Comparison of ENCODE assay signal across 28 cellular contexts in the genomic region with DNA sequence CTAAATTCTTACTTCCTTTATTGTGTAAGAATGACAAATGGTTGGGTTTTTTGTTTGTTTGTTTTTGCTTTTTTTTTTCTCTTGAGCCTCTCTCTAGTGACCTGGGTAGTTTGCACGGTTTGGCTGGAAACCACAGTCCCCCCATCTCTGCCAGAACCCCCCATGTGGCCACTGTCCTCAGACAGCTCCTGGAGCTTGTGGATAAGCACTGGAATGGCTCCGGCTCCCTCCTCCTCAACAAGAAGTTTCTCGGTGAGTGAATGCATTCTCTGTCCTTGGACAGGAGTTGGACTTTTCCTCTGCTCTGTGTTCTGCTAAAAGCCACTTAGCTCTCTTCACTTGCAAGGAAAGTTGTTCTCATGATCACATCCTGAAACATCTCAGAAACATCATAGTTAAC. TPM values are rescaled to one million over a fixed set of nuclear protein-coding genes. Genes with fewer than 3 reads are reported as not detected.
DNase-seq lines count a peak whose midpoint lies in the region; ATAC-seq and TF ChIP-seq lines count a peak whose summit lies in the region.
"Had no signal": no experiment of that assay in that cellular context is flagged by ENCODE, and none has a peak within 500 bp of the region (broad histone marks: within the 10 kb centered on the region; RNA-seq: fewer than 3 reads in every experiment).

No MANE protein-coding gene starts in this region.

- POLR2A ChIA-PET in IMR-90 (lab: Charles Lee; ENCODE audit: unreplicated experiment): no interaction called here

- H3K18ac ChIP-seq in IMR-90 (ENCODE audit: low read depth, low read length) (no peak overlapping the region), trophoblast cell (ENCODE audit: low read length) (no peak overlapping the region)

- peak; percentile 29; the same call in 1 of the 2 replicates for ATAC-seq in IMR-90 (ENCODE audit: low read depth)
- ATAC-seq in body of pancreas: peak; percentile 9
- ATAC-seq in lower lobe of right lung: no peak

- H2BK15ac ChIP-seq in IMR-90 (ENCODE audit: low read depth, low read length): no peak overlapping the region

- no peak overlapping the region for H4K5ac ChIP-seq in IMR-90 (ENCODE audit: low read depth, low read length)

- H2AFZ ChIP-seq in IMR-90 (replicated peaks; ENCODE audit: low read length, poor library complexity) (no peak overlapping the region), trophoblast cell (ENCODE audit: insufficient read depth, low read length, poor library complexity) (peak overlapping the region; percentile 54)

- H3K9me1 ChIP-seq in IMR-90 (ENCODE audit: insufficient read depth, low read length): peaks cover 7% of the 10 kb centered on the region

- H3K36me3 ChIP-seq in IMR-90 (ENCODE audit: control insufficient read depth, insufficient read depth, low read length) (no peaks in the 10 kb centered on the region), body of pancreas (replicated peaks in 1 of 2; ENCODE audit: insufficient read depth in 1 of 2, low read depth in 2 of 2) (no peaks in the 10 kb centered on the region), trophoblast cell (ENCODE audit: control insufficient read depth in 1 of 2, insufficient read depth in 2 of 2, low read length in 2 of 2) (no peaks in the 10 kb centered on the region), endodermal cell (ENCODE audit: control insufficient read depth, insufficient read depth, low read length) (no peaks in the 10 kb centered on the region), lower lobe of right lung (no peaks in the 10 kb centered on the region)

- H2AK5ac ChIP-seq in IMR-90 (ENCODE audit: low read depth, low read length) (no peak overlapping the region), trophoblast cell (ENCODE audit: low read length) (no peak overlapping the region)

- no peak overlapping the region for H3K4me3 Mint-ChIP-seq in endodermal cell
- H3K4me3 Mint-ChIP-seq: CD4-positive, alpha-beta memory T cell had no signal

- WGBS in IMR-90 (ENCODE audit: extremely low coverage in 2 of 2, insufficient read length in 1 of 2), 2 experiments: 20% methylated on average over 1 of the region's 3 CpGs; no CpG with 5 or more reads in 1 of the 2 experiments
- WGBS in body of pancreas, 2 donors: 31 to 36% methylated on average over 3 of the region's 3 CpGs
- WGBS in trophoblast cell (ENCODE audit: extremely low coverage, insufficient coverage, insufficient read length): no CpG with 5 or more reads among the region's 3 CpGs
- WGBS in endodermal cell (ENCODE audit: insufficient coverage in 1 of 2, insufficient read length in 1 of 2), 2 experiments: 79 to 85% methylated on average over 3 of the region's 3 CpGs

- H3K4me2 ChIP-seq in IMR-90 (ENCODE audit: low read depth, low read length) (no peak overlapping the region), trophoblast cell (ENCODE audit: low read length) (no peak overlapping the region)

- H4K12ac ChIP-seq in trophoblast cell (ENCODE audit: low read depth, low read length): no peak overlapping the region

- CTCF ChIA-PET in IMR-90 (lab: Yijun Ruan, JAX): interaction anchor here (1.1 kb wide), 1 partner anchor 42 kb away, joined by 3 read pairs; no protein-coding TSS in a partner anchor

- no peak overlapping the region for H4K91ac ChIP-seq in IMR-90 (ENCODE audit: insufficient read depth, low read depth, low read length)
- H4K91ac ChIP-seq in trophoblast cell (ENCODE audit: low read depth, low read length): no peak overlapping the region

- H3K36me3 Mint-ChIP-seq in endodermal cell (ENCODE audit: low read depth): no peaks in the 10 kb centered on the region
- H3K36me3 Mint-ChIP-seq: CD4-positive, alpha-beta memory T cell had no signal

- BruUV-seq in IMR-90 (replicated peaks; lab: Mats Ljungman, UMichigan): no TSS peak

- H3K27me3 ChIP-seq in IMR-90 (ENCODE audit: control insufficient read depth, insufficient read depth, low read length) (peaks cover 10% of the 10 kb centered on the region), body of pancreas (no peaks in the 10 kb centered on the region), trophoblast cell (ENCODE audit: insufficient read depth, low read length) (no peaks in the 10 kb centered on the region), endodermal cell (ENCODE audit: control insufficient read depth, insufficient read depth, low read length, poor library complexity, severe bottlenecking) (peaks cover 10% of the 10 kb centered on the region), lower lobe of right lung (ENCODE audit: low read depth) (no peaks in the 10 kb centered on the region)

- dilution Hi-C loops in IMR-90 (cut with HindIII; ENCODE audit: low sequenced_read_pairs, unreplicated experiment): no loop called here

- intact Hi-C loops in IMR-90 (cut with micrococcal nuclease): no loop called here
- intact Hi-C loops in body of pancreas (cut with DNase I): no loop called here
- intact Hi-C loops in lower lobe of right lung (cut with DNase I): no loop called here

- H4K20me1 ChIP-seq in IMR-90 (ENCODE audit: insufficient read depth, low read length): no peaks in the 10 kb centered on the region

- H3K4me1 Mint-ChIP-seq in endodermal cell: no peaks in the 10 kb centered on the region
- H3K4me1 Mint-ChIP-seq: CD4-positive, alpha-beta memory T cell had no signal

- no peak overlapping the region for H3K9ac ChIP-seq in IMR-90 (ENCODE audit: low read depth, low read length)
- no peak overlapping the region for H3K9ac ChIP-seq in trophoblast cell (ENCODE audit: low read length)
- no peak overlapping the region for H3K9ac ChIP-seq in endodermal cell (ENCODE audit: extremely low read depth, low read length, poor library complexity, severe bottlenecking)

- no peak overlapping the region for H2BK120ac ChIP-seq in IMR-90 (ENCODE audit: low read depth, low read length)
- H2BK120ac ChIP-seq in trophoblast cell (ENCODE audit: insufficient read depth, low read length, poor library complexity): no peak overlapping the region

- H3K79me1 ChIP-seq in IMR-90 (ENCODE audit: low read depth in 1 of 2, low read length in 2 of 2) (no peaks in the 10 kb centered on the region), trophoblast cell (ENCODE audit: low read length) (no peaks in the 10 kb centered on the region)

- H3K23ac ChIP-seq in IMR-90 (ENCODE audit: low read depth, low read length) (no peak overlapping the region), trophoblast cell (ENCODE audit: low read length) (no peak overlapping the region)

- H3K4me3 ChIP-seq in IMR-90 (ENCODE audit: insufficient read depth, low read depth, low read length) (no peak overlapping the region), body of pancreas (no peak overlapping the region), trophoblast cell (ENCODE audit: low read depth, low read length) (no peak overlapping the region), endodermal cell (ENCODE audit: low read length) (no peak overlapping the region), lower lobe of right lung (no peak overlapping the region)
- H3K4me3 ChIP-seq: SK-N-MC had no signal

- no peaks in the 10 kb centered on the region for H3K9me3 Mint-ChIP-seq in endodermal cell
- H3K9me3 Mint-ChIP-seq: CD4-positive, alpha-beta memory T cell had no signal

- H3K4ac ChIP-seq in IMR-90 (ENCODE audit: low read depth, low read length) (no peak overlapping the region), trophoblast cell (ENCODE audit: low read depth, low read length) (no peak overlapping the region)

- H3K27ac ChIP-seq in IMR-90 (ENCODE audit: insufficient read depth, low read length) (no peak overlapping the region), body of pancreas (peak overlapping the region in 1 of 4 donors; percentile 15), trophoblast cell (ENCODE audit: low read depth, low read length) (no peak overlapping the region), endodermal cell (ENCODE audit: low read depth, low read length) (no peak overlapping the region), lower lobe of right lung (no peak overlapping the region)
- H3K27ac ChIP-seq: SK-N-MC had no signal

- H4K8ac ChIP-seq in IMR-90 (ENCODE audit: low read depth in 2 of 2, low read length in 2 of 2) (no peak overlapping the region), trophoblast cell (ENCODE audit: low read depth, low read length) (no peak overlapping the region)

- H3K4me1 ChIP-seq in IMR-90 (ENCODE audit: control insufficient read depth, insufficient read depth, low read length): peaks cover 12% of the 10 kb centered on the region
- H3K4me1 ChIP-seq in body of pancreas: no peaks in the 10 kb centered on the region
- no peaks in the 10 kb centered on the region for H3K4me1 ChIP-seq in trophoblast cell (ENCODE audit: control insufficient read depth in 1 of 2, insufficient read depth in 2 of 2, low read length in 2 of 2)
- H3K4me1 ChIP-seq in endodermal cell (ENCODE audit: control insufficient read depth, insufficient read depth, low read length): no peaks in the 10 kb centered on the region
- no peaks in the 10 kb centered on the region for H3K4me1 ChIP-seq in lower lobe of right lung

- TF ChIP-seq POLR2A in IMR-90 (IDR thresholded peaks at IDR 0.05; ENCODE audit: low read depth, low read length) (no peak), body of pancreas (IDR thresholded peaks at IDR 0.05) (no peak)

- H3K56ac ChIP-seq in IMR-90 (ENCODE audit: extremely low read depth, insufficient read depth, low read length): no peak overlapping the region

- H3K14ac ChIP-seq in IMR-90 (replicated peaks; ENCODE audit: low read depth, low read length): no peak overlapping the region; the same call in 1 of the 2 replicates
- H3K14ac ChIP-seq in trophoblast cell (ENCODE audit: low read length): no peak overlapping the region

- no peaks in the 10 kb centered on the region for H3K79me2 ChIP-seq in trophoblast cell (ENCODE audit: control insufficient read depth, insufficient read depth, low read length, poor library complexity)

- H3K9me3 ChIP-seq in IMR-90 (ENCODE audit: control insufficient read depth, insufficient read depth, low read length) (no peaks in the 10 kb centered on the region), body of pancreas (no peaks in the 10 kb centered on the region), trophoblast cell (ENCODE audit: insufficient read depth, low read depth, low read length) (no peaks in the 10 kb centered on the region), endodermal cell (ENCODE audit: control insufficient read depth, low read length) (no peaks in the 10 kb centered on the region), lower lobe of right lung (no peaks in the 10 kb centered on the region)

- no peak overlapping the region for H3K27ac Mint-ChIP-seq in endodermal cell
- H3K27ac Mint-ChIP-seq: CD4-positive, alpha-beta memory T cell had no signal

- in situ Hi-C loops in IMR-90 (cut with MboI; ENCODE audit: low sequenced_read_pairs): no loop called here

- no peak overlapping the region for H2BK20ac ChIP-seq in IMR-90 (ENCODE audit: low read depth, low read length)

- no peak overlapping the region for H2BK12ac ChIP-seq in trophoblast cell (ENCODE audit: low read length)

- TF ChIP-seq CTCF in IMR-90 (conservative IDR thresholded peaks at IDR 0.05; ENCODE audit: low read depth, low read length) (no peak), body of pancreas (IDR thresholded peaks at IDR 0.05) (no peak), endodermal cell (conservative IDR thresholded peaks at IDR 0.05) (no peak), lower lobe of right lung (IDR thresholded peaks at IDR 0.05) (no peak)

- H2BK5ac ChIP-seq in IMR-90 (ENCODE audit: low read depth, low read length, poor library complexity, severe bottlenecking) (no peak overlapping the region), trophoblast cell (ENCODE audit: low read depth, low read length, poor library complexity) (no peak overlapping the region)

- H3K27me3 Mint-ChIP-seq in endodermal cell (ENCODE audit: insufficient read depth): peaks cover 15% of the 10 kb centered on the region

- DNase-seq in CD1c-positive myeloid dendritic cell (ENCODE audit: extremely low spot score) (peak; percentile 42), IMR-90 (no peak), body of pancreas (no peak), trophoblast cell (no peak), NCI-H1105 (lab: John Stamatoyannopoulos, UW) (no peak), NCI-H82 treated with DMSO at 0.1 percent for 48 hours (lab: John Stamatoyannopoulos, UW; ENCODE audit: unreplicated experiment) (no peak), endodermal cell (no peak), lower lobe of right lung (no peak)
- DNase-seq: CD4-positive, alpha-beta memory T cell; COR-L47; DMS53; H7; KBM-7; NCI-H1092; NCI-H1436; NCI-H187; NCI-H2081 treated with DMSO at 0.1 percent for 48 hours; NCI-H446 treated with DMSO at 0.1 percent for 48 hours; NCI-H526; NCI-H82; SIG-M5 had no signal

- no peak for TF ChIP-seq RAD21 in IMR-90 (IDR thresholded peaks at IDR 0.05; ENCODE audit: low read length)

- no peak overlapping the region for H2AK9ac ChIP-seq in IMR-90 (replicated peaks; ENCODE audit: low read depth, low read length, poor library complexity)

RNA-seq across cellular contexts. Expression of a gene that starts 18.1 kb away (rescaled TPM):
- 0.54 and 0.56 TPM in 2 replicates for total RNA-seq in IMR-90 (2012; rRNA removed)
- 2.2 and 2.4 TPM in 2 replicates for polyA plus RNA-seq in IMR-90 (2012; rRNA removed)
- polyA plus RNA-seq in IMR-90 (2012; cell fraction: cytosol; rRNA removed): 2.0 and 3.4 TPM in 2 replicates
- polyA plus RNA-seq in IMR-90 (2012; cell fraction: nucleus; rRNA removed; ENCODE audit: low replicate concordance): 1.8 and 2.4 TPM in 2 replicates
- total RNA-seq in body of pancreas: 10 to 100 TPM; 11.2 to 30.0 TPM
- polyA plus RNA-seq in trophoblast cell (2013): 2.7 TPM in 2 replicates
- total RNA-seq in endodermal cell: under 1 TPM; 0.64 to 0.73 TPM
- 29.7 TPM for polyA plus RNA-seq in endodermal cell (2013, experiment 1 of 2)
- polyA plus RNA-seq in endodermal cell (2013, experiment 2 of 2): 19.5 TPM
- 123 TPM for total RNA-seq in lower lobe of right lung
- total RNA-seq: CD4-positive, alpha-beta memory T cell; Daoy; HT1080; MCF 10A had no signal
- polyA plus RNA-seq: CD4-positive, alpha-beta memory T cell had no signal

RNA-seq across cellular contexts. Expression of a gene that starts 41.1 kb away (rescaled TPM):
- 1.7 and 2.0 TPM in 2 replicates for total RNA-seq in IMR-90 (2012; rRNA removed)
- polyA plus RNA-seq in IMR-90 (2012; rRNA removed): 5.9 and 6.1 TPM in 2 replicates
- 4.2 and 9.4 TPM in 2 replicates for polyA plus RNA-seq in IMR-90 (2012; cell fraction: cytosol; rRNA removed)
- polyA plus RNA-seq in IMR-90 (2012; cell fraction: nucleus; rRNA removed; ENCODE audit: low replicate concordance): 16.9 and 38.6 TPM in 2 replicates
- 10 to 100 TPM; 13.0 to 57.0 TPM for total RNA-seq in body of pancreas
- polyA plus RNA-seq in trophoblast cell (2013): 1.7 TPM in 2 replicates
- total RNA-seq in endodermal cell: 10 to 100 TPM in 1 of 2 donors, 1 to 10 TPM in 1; 8.4 to 10.6 TPM
- polyA plus RNA-seq in endodermal cell (2013, experiment 1 of 2): 7.8 TPM
- polyA plus RNA-seq in endodermal cell (2013, experiment 2 of 2): 6.0 TPM
- 18.9 TPM for total RNA-seq in lower lobe of right lung
- total RNA-seq: CD4-positive, alpha-beta memory T cell had no signal
- polyA plus RNA-seq: CD4-positive, alpha-beta memory T cell had no signal

RNA-seq across cellular contexts. Expression of a gene that starts 48.5 kb away (rescaled TPM):
- total RNA-seq in IMR-90 (2012; rRNA removed) (0.18 TPM in 1 of 2 replicates, not detected in the other), body of pancreas (1 to 10 TPM; 1.6 to 7.0 TPM), endodermal cell (under 1 TPM in 1 of 2 donors, not detected in 1; 0.73 TPM), lower lobe of right lung (42.1 TPM)
- polyA plus RNA-seq in IMR-90 (2012; rRNA removed): 0.20 and 0.29 TPM in 2 replicates
- polyA plus RNA-seq in IMR-90 (2012; cell fraction: cytosol; rRNA removed): 0.04 and 0.08 TPM in 2 replicates
- polyA plus RNA-seq in IMR-90 (2012; cell fraction: nucleus; rRNA removed; ENCODE audit: low replicate concordance): 0.46 and 2.3 TPM in 2 replicates
- 0.03 and 0.08 TPM in 2 replicates for polyA plus RNA-seq in trophoblast cell (2013)
- 0.50 TPM for polyA plus RNA-seq in endodermal cell (2013, experiment 1 of 2)
- polyA plus RNA-seq in endodermal cell (2013, experiment 2 of 2): 0.54 TPM
- total RNA-seq: CD4-positive, alpha-beta memory T cell; Daoy; G401; H7; HT1080; LHCN-M2; MCF 10A had no signal
- polyA plus RNA-seq: BJ; CD4-positive, alpha-beta memory T cell had no signal

RNA-seq across cellular contexts. Expression of a gene that starts 48.6 kb away (rescaled TPM):
- under 0.01 TPM in 1 of 2 replicates, not detected in the other for total RNA-seq in IMR-90 (2012; rRNA removed)
- polyA plus RNA-seq in IMR-90 (2012; rRNA removed): 0.07 and 0.36 TPM in 2 replicates
- 0.14 TPM in 1 of 2 replicates, not detected in the other for polyA plus RNA-seq in IMR-90 (2012; cell fraction: cytosol; rRNA removed)
- polyA plus RNA-seq in IMR-90 (2012; cell fraction: nucleus; rRNA removed; ENCODE audit: low replicate concordance): 0.59 and 1.5 TPM in 2 replicates
- total RNA-seq in body of pancreas: under 1 TPM in 1 of 2 donors, not detected in 1; under 0.01 TPM
- polyA plus RNA-seq in trophoblast cell (2013): 0.10 and 0.22 TPM in 2 replicates
- 1 to 10 TPM; 1.2 to 1.3 TPM for total RNA-seq in endodermal cell
- 1.5 TPM for polyA plus RNA-seq in endodermal cell (2013, experiment 1 of 2)
- polyA plus RNA-seq in endodermal cell (2013, experiment 2 of 2): 1.7 TPM
- 0.74 TPM for total RNA-seq in lower lobe of right lung
- total RNA-seq: CD4-positive, alpha-beta memory T cell; HT1080; LHCN-M2; MCF 10A had no signal

RNA-seq across cellular contexts. Expression of a gene that starts 55.8 kb away (rescaled TPM):
- not detected in 2 replicates for total RNA-seq in IMR-90 (2012; rRNA removed)
- polyA plus RNA-seq in IMR-90 (2012; rRNA removed): 0.26 and 0.27 TPM in 2 replicates
- polyA plus RNA-seq in IMR-90 (2012; cell fraction: cytosol; rRNA removed): 0.12 TPM in 1 of 2 replicates, not detected in the other
- polyA plus RNA-seq in IMR-90 (2012; cell fraction: nucleus; rRNA removed; ENCODE audit: low replicate concordance): 0.47 and 0.60 TPM in 2 replicates
- 10 to 100 TPM in 1 of 2 donors, 1 to 10 TPM in 1; 5.4 to 13.8 TPM for total RNA-seq in body of pancreas
- 20.6 and 23.3 TPM in 2 replicates for polyA plus RNA-seq in trophoblast cell (2013)
- total RNA-seq in endodermal cell: 10 to 100 TPM; 10.4 to 14.7 TPM
- polyA plus RNA-seq in endodermal cell (2013, experiment 1 of 2): 11.9 TPM
- polyA plus RNA-seq in endodermal cell (2013, experiment 2 of 2): 8.4 TPM
- 2.9 TPM for total RNA-seq in lower lobe of right lung
- total RNA-seq: CD4-positive, alpha-beta memory T cell; Daoy; G401 had no signal

Comparison
In these comparisons a context has a peak if more than half of its experiments do, and no peak if none do; other contexts are left out.
1. ATAC-seq: peak in IMR-90 (single experiment) and body of pancreas (single experiment); none in lower lobe of right lung (0 of 2).